Comparison of ENCODE assay signal across 8 cellular contexts in the genomic region with DNA sequence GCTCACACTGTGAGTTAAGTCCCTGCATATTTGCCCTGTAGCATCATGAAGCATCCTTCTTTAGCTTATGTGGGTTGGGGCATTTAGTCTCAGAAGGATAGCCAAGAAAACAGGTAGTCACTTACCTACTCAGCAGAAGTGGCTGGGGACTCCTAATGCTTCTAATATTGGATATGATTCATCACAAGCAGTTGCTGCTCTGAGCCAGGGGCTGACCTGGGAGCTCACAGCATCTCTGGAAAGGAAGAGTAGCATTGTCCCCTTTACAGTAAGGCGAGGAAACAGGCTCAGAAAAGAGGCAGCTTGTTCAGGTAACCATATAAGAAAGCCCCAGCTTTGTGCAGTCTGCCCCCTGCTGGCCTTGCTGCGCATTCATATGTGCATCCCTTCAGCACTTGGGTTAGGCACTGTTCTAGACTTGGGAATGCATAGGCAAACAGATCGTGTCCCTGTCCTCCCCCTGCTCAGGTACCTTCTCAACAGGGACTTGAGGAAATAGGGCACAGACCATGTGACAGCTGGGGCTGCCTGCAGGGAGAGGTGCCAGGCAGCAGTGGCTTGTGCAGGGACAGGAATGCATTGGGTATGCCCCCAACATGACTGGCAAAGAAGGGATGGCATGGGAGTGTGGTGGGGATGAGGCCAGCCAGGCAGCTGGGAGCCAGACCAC. TPM values are rescaled to one million over a fixed set of nuclear protein-coding genes. Genes with fewer than 3 reads are reported as not detected.
DNase-seq lines count a peak whose midpoint lies in the region; ATAC-seq and TF ChIP-seq lines count a peak whose summit lies in the region.

No MANE protein-coding gene starts in this region.

- H3K9me3 Mint-ChIP-seq in activated CD8-positive, alpha-beta T cell treated with anti-CD3 and anti-CD28 coated beads for 36 hours: no peaks in the 10 kb centered on the region

- CTCF ChIA-PET in activated CD8-positive, alpha-beta T cell treated with anti-CD3 and anti-CD28 coated beads for 36 hours (lab: Charles Lee): interaction anchor here (0.6 to 7.5 kb wide), 65 partner anchors 10 to 233 kb away, joined by 3 to 205 read pairs (median 5); a partner anchor contains a TSS

- H3K4me1 Mint-ChIP-seq in activated CD8-positive, alpha-beta T cell treated with anti-CD3 and anti-CD28 coated beads for 36 hours (ENCODE audit: low read depth): no peaks in the 10 kb centered on the region

- H3K36me3 ChIP-seq in mucosa of descending colon (ENCODE audit: low read depth): peaks cover 4% of the 10 kb centered on the region

- no peaks in the 10 kb centered on the region for H3K9me3 ChIP-seq in mucosa of descending colon

- POLR2A ChIA-PET in activated CD8-positive, alpha-beta T cell treated with anti-CD3 and anti-CD28 coated beads for 36 hours (lab: Charles Lee): interaction anchor here (0.6 to 2.7 kb wide), 11 partner anchors 11 to 201 kb away, joined by 3 to 15 read pairs (median 3); a partner anchor contains a TSS

- no peak overlapping the region for H3K4me3 Mint-ChIP-seq in activated CD8-positive, alpha-beta T cell treated with anti-CD3 and anti-CD28 coated beads for 36 hours

- DNase-seq in Caki2 (ENCODE audit: low read depth) (peak; percentile 33), NCI-H1694 treated with DMSO at 0.1 percent for 48 hours (lab: John Stamatoyannopoulos, UW) (peak; percentile 34), mucosa of descending colon (peak; percentile 73 to 89 (median 84))
- peak; percentile 90 for DNase-seq in activated CD8-positive, alpha-beta T cell treated with anti-CD3 and anti-CD28 coated beads for 36 hours
- DNase-seq in effector CD8-positive, alpha-beta T cell (lab: John Stamatoyannopoulos, UW): peak; percentile 72
- peak; percentile 90 for DNase-seq in stimulated activated CD8-positive, alpha-beta memory T cell treated with anti-CD3 and anti-CD28 coated beads, Interleukin-4, amount 100 ng/mL, for 48 hours

- no peak overlapping the region for H3K4me3 ChIP-seq in mucosa of descending colon

- H3K27ac Mint-ChIP-seq in activated CD8-positive, alpha-beta T cell treated with anti-CD3 and anti-CD28 coated beads for 36 hours: peak overlapping the region; percentile 46

- peak; percentile 87 for TF ChIP-seq CTCF in activated CD8-positive, alpha-beta T cell treated with anti-CD3 and anti-CD28 coated beads for 36 hours (IDR thresholded peaks at IDR 0.05)
- peak; percentile 61 for TF ChIP-seq CTCF in mucosa of descending colon (IDR thresholded peaks at IDR 0.05)

- ATAC-seq in GM21528 (IDR thresholded peaks at IDR 0.05; ENCODE audit: low FRiP score, unreplicated experiment) (peak; percentile 69), mucosa of descending colon (peak; percentile 87), HG03571 (IDR thresholded peaks at IDR 0.05; ENCODE audit: unreplicated experiment) (no peak)
- peak; percentile 94 for ATAC-seq in activated CD8-positive, alpha-beta T cell treated with anti-CD3 and anti-CD28 coated beads for 36 hours

- in situ Hi-C loops in Caki2 (cut with HindIII; ENCODE audit: low pct_unique_long_range_greater_than_20kb, low sequenced_read_pairs): no loop called here

- intact Hi-C loops in activated CD8-positive, alpha-beta T cell treated with anti-CD3 and anti-CD28 coated beads for 36 hours (cut with micrococcal nuclease): loop anchor here (1.0 to 5.0 kb wide), 2 partner anchors 92 to 154 kb away; a partner anchor contains a TSS
- intact Hi-C loops in mucosa of descending colon (cut with DNase I, micrococcal nuclease): loop anchor here (2.0 to 5.0 kb wide), 2 partner anchors 152 to 153 kb away; no protein-coding TSS in a partner anchor

- no peaks in the 10 kb centered on the region for H3K27me3 Mint-ChIP-seq in activated CD8-positive, alpha-beta T cell treated with anti-CD3 and anti-CD28 coated beads for 36 hours

- H3K36me3 Mint-ChIP-seq in activated CD8-positive, alpha-beta T cell treated with anti-CD3 and anti-CD28 coated beads for 36 hours (ENCODE audit: low read depth): peaks cover 20% of the 10 kb centered on the region

- H3K4me1 ChIP-seq in mucosa of descending colon (ENCODE audit: low read depth): no peaks in the 10 kb centered on the region

RNA-seq across cellular contexts. Expression of a gene that starts 35.7 kb away (rescaled TPM):
- 78.4 and 80.6 TPM in 2 replicates for total RNA-seq in Caki2 (2014; rRNA removed; shearing (Covaris generic); ENCODE audit: low replicate concordance)
- 10 to 100 TPM; 34.7 to 36.3 TPM for total RNA-seq in activated CD8-positive, alpha-beta T cell treated with anti-CD3 and anti-CD28 coated beads for 36 hours
- total RNA-seq in mucosa of descending colon: 10 to 100 TPM; 51.8 to 70.8 (median 56.2) TPM

Comparison
In these comparisons a context has a peak if more than half of its experiments do, and no peak if none do; other contexts are left out.
1. DNase-seq: peak in every context shown above with its lines; median percentile 90 in activated CD8-positive, alpha-beta T cell treated with anti-CD3 and anti-CD28 coated beads for 36 hours; 90 in stimulated activated CD8-positive, alpha-beta memory T cell treated with anti-CD3 and anti-CD28 coated beads, Interleukin-4, amount 100 ng/mL, for 48 hours; 84 in mucosa of descending colon; 72 in effector CD8-positive, alpha-beta T cell; 34 in NCI-H1694 treated with DMSO at 0.1 percent for 48 hours; 33 in Caki2.